In the genomic region with DNA sequence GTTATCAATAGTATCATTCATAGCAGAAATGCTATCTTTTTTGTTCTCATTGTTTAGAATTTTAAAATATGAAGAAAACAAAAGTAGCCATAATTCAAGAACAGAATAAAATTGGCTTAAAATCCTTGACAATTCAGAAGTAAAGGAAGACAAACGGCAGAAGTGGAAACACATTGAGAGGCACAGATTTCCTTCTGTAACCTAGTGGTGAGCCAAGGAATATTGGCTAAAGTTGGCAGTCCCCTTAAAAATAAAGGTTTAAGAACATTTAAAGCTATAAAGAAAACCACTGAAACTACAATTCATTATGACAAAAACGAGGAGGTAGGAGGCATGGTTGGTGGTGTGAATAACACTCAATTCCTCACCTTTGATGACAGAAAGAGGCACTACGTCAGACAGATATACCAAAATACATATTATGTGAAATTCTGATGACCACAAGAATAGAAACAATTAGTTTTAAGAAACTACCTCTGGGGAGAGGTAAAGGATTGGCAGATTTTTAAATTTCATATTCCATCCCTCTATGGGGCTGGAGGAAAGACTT, we compare ENCODE assay signal across 17 cellular contexts. TPM values are rescaled to one million over a fixed set of nuclear protein-coding genes. Genes with fewer than 3 reads are reported as not detected.
DNase-seq lines count a peak whose midpoint lies in the region; ATAC-seq and TF ChIP-seq lines count a peak whose summit lies in the region.
"Had no signal": no experiment of that assay in that cellular context is flagged by ENCODE, and none has a peak within 500 bp of the region (broad histone marks: within the 10 kb centered on the region; RNA-seq: fewer than 3 reads in every experiment).

No MANE protein-coding gene starts in this region.

- H2BK20ac ChIP-seq in H9 (ENCODE audit: low read depth, low read length, poor library complexity, severe bottlenecking): no peak overlapping the region

- no peak overlapping the region for H2AK5ac ChIP-seq in H9 (ENCODE audit: insufficient read length, low read length)

- H3K27me3 Mint-ChIP-seq in H9 (ENCODE audit: low read depth) (no peaks in the 10 kb centered on the region), nephron progenitor cell (ENCODE audit: low read depth, poor library complexity) (no peaks in the 10 kb centered on the region)
- H3K27me3 Mint-ChIP-seq in activated naive CD8-positive, alpha-beta T cell treated with anti-CD3 and anti-CD28 coated beads, Interleukin-2, amount 50 U/mL, for 24 hours: no peaks in the 10 kb centered on the region

- H3K18ac ChIP-seq in H9 (ENCODE audit: insufficient read length, low read depth, low read length): no peak overlapping the region

- DNase-seq in H9 (no peak), nephron progenitor cell (no peak), middle frontal gyrus (ENCODE audit: extremely low spot score, low spot score) (no peak), NCI-H510A (lab: John Stamatoyannopoulos, UW) (no peak)
- no peak for DNase-seq in activated naive CD8-positive, alpha-beta T cell treated with anti-CD3 and anti-CD28 coated beads, Interleukin-2, amount 50 U/mL, for 24 hours
- DNase-seq: activated CD8-positive, alpha-beta memory T cell treated with anti-CD3 and anti-CD28 coated beads, Interleukin-2, amount 50 U/mL, for 48 hours; central memory CD4-positive, alpha-beta T cell; DMS153; NCI-H1436; NCI-H2227 treated with DMSO at 0.1 percent for 48 hours; right cardiac atrium; T-helper 1 cell had no signal

- H3K9ac ChIP-seq in H9 (ENCODE audit: extremely low read depth, insufficient read length, low read length): no peak overlapping the region
- H3K9ac ChIP-seq: BLaER1 treated with 17β-estradiol and CSF1 and Interleukin-3, amounts not matched to agents 10 nM and 100 nM had no signal

- H3T11ph ChIP-seq in H9 (ENCODE audit: low read length): no peak overlapping the region

- H4K5ac ChIP-seq in H9 (ENCODE audit: insufficient read length, low read depth, low read length): no peak overlapping the region

- no peaks in the 10 kb centered on the region for H3K9me3 Mint-ChIP-seq in H9
- H3K9me3 Mint-ChIP-seq in activated naive CD8-positive, alpha-beta T cell treated with anti-CD3 and anti-CD28 coated beads, Interleukin-2, amount 50 U/mL, for 24 hours: no peaks in the 10 kb centered on the region
- no peaks in the 10 kb centered on the region for H3K9me3 Mint-ChIP-seq in nephron progenitor cell
- H3K9me3 Mint-ChIP-seq: neural crest cell had no signal

- no peak overlapping the region for H2AFZ ChIP-seq in H9 (ENCODE audit: low read length)

- H3K4me1 Mint-ChIP-seq in H9: no peaks in the 10 kb centered on the region
- peaks cover 42% of the 10 kb centered on the region for H3K4me1 Mint-ChIP-seq in activated naive CD8-positive, alpha-beta T cell treated with anti-CD3 and anti-CD28 coated beads, Interleukin-2, amount 50 U/mL, for 24 hours
- H3K4me1 Mint-ChIP-seq in nephron progenitor cell: peaks cover 16% of the 10 kb centered on the region

- H3K23ac ChIP-seq in H9 (ENCODE audit: insufficient read length, low read depth, low read length): no peak overlapping the region

- no peak overlapping the region for H2BK12ac ChIP-seq in H9 (ENCODE audit: insufficient read length, low read depth, low read length)

- H3K14ac ChIP-seq in H9 (ENCODE audit: insufficient read depth, low read length): no peak overlapping the region

- ATAC-seq in activated naive CD8-positive, alpha-beta T cell treated with anti-CD3 and anti-CD28 coated beads, Interleukin-2, amount 50 U/mL, for 24 hours: peak; percentile 83
- no peak for ATAC-seq in HG03342 (IDR thresholded peaks at IDR 0.05; ENCODE audit: unreplicated experiment)
- ATAC-seq: right cardiac atrium had no signal

- H3K4me1 ChIP-seq in H9 (ENCODE audit: insufficient read depth, low read length): no peaks in the 10 kb centered on the region
- H3K4me1 ChIP-seq: suprapubic skin had no signal

- no peak overlapping the region for H2BK5ac ChIP-seq in H9 (ENCODE audit: insufficient read length, low read length)

- H4K20me1 ChIP-seq in H9 (ENCODE audit: control insufficient read depth, insufficient read depth, insufficient read length): no peaks in the 10 kb centered on the region

- no peak overlapping the region for H4K8ac ChIP-seq in H9 (replicated peaks; ENCODE audit: insufficient read length, low read depth, low read length)

- no peaks in the 10 kb centered on the region for H3K9me3 ChIP-seq in H9 (ENCODE audit: control insufficient read depth, low read depth, low read length)
- H3K9me3 ChIP-seq: BLaER1 treated with 17β-estradiol and CSF1 and Interleukin-3, amounts not matched to agents 10 nM and 100 nM; suprapubic skin had no signal

- no peak overlapping the region for H3K4ac ChIP-seq in H9 (ENCODE audit: low read depth, low read length)

- H2BK15ac ChIP-seq in H9 (ENCODE audit: low read depth, low read length): no peak overlapping the region

- H4K91ac ChIP-seq in H9 (ENCODE audit: insufficient read length, low read depth, low read length): no peak overlapping the region

- H3K4me2 ChIP-seq in H9 (ENCODE audit: insufficient read depth, insufficient read length, low read length): no peak overlapping the region
- H3K4me2 ChIP-seq: BLaER1 treated with 17β-estradiol and CSF1 and Interleukin-3, amounts not matched to agents 10 nM and 100 nM had no signal

- TF ChIP-seq CTCF in GM12875 (IDR thresholded peaks at IDR 0.05; ENCODE audit: borderline replicate concordance, insufficient read depth, low read depth, low read length) (peak; percentile 3; the same call in 1 of the 2 replicates), H9 (conservative IDR thresholded peaks at IDR 0.05) (peak; percentile 47; the same call in 2 of the 3 replicates), nephron progenitor cell (IDR thresholded peaks at IDR 0.05) (no peak)

- H3K27ac Mint-ChIP-seq in H9 (no peak overlapping the region), nephron progenitor cell (peak overlapping the region; percentile 9)
- H3K27ac Mint-ChIP-seq in activated naive CD8-positive, alpha-beta T cell treated with anti-CD3 and anti-CD28 coated beads, Interleukin-2, amount 50 U/mL, for 24 hours: no peak overlapping the region

- H3K27me3 ChIP-seq in H9 (ENCODE audit: insufficient read depth, low read length): no peaks in the 10 kb centered on the region
- H3K27me3 ChIP-seq: BLaER1 treated with 17β-estradiol and CSF1 and Interleukin-3, amounts not matched to agents 10 nM and 100 nM; suprapubic skin had no signal

- H3K36me3 Mint-ChIP-seq in H9 (ENCODE audit: insufficient read depth in 1 of 3, low read depth in 3 of 3) (peaks cover 4 to 38% (median 26%) of the 10 kb centered on the region in 3 experiments; a peak in 6 of 7 replicates), nephron progenitor cell (ENCODE audit: low read depth) (peaks cover 49% of the 10 kb centered on the region)
- peaks cover 64% of the 10 kb centered on the region for H3K36me3 Mint-ChIP-seq in activated naive CD8-positive, alpha-beta T cell treated with anti-CD3 and anti-CD28 coated beads, Interleukin-2, amount 50 U/mL, for 24 hours (ENCODE audit: low read depth)

- no peak overlapping the region for H2BK120ac ChIP-seq in H9 (ENCODE audit: low read depth, low read length, poor library complexity, severe bottlenecking)

- H3K27ac ChIP-seq in H9 (ENCODE audit: insufficient read length, low read depth, low read length): no peak overlapping the region
- H3K27ac ChIP-seq: BLaER1 treated with 17β-estradiol and CSF1 and Interleukin-3, amounts not matched to agents 10 nM and 100 nM; suprapubic skin had no signal

- WGBS in H9 (ENCODE audit: extremely low coverage, insufficient read length, low lambda C conversion rate): no CpG with 5 or more reads among the region's 3 CpGs

- no peak overlapping the region for H3K4me3 Mint-ChIP-seq in H9
- H3K4me3 Mint-ChIP-seq in activated naive CD8-positive, alpha-beta T cell treated with anti-CD3 and anti-CD28 coated beads, Interleukin-2, amount 50 U/mL, for 24 hours: no peak overlapping the region
- H3K4me3 Mint-ChIP-seq in nephron progenitor cell: no peak overlapping the region
- H3K4me3 Mint-ChIP-seq: neural crest cell had no signal

- H3K79me1 ChIP-seq in H9 (ENCODE audit: insufficient read depth, low read depth, low read length, poor library complexity, severe bottlenecking): no peaks in the 10 kb centered on the region

- H3K4me3 ChIP-seq in GM12875 (ENCODE audit: low read depth, low read length): no peak overlapping the region
- H3K4me3 ChIP-seq: BLaER1 treated with 17β-estradiol and CSF1 and Interleukin-3, amounts not matched to agents 10 nM and 100 nM; suprapubic skin had no signal

- H3K23me2 ChIP-seq in H9 (ENCODE audit: insufficient read length, low read depth, low read length, poor library complexity, severe bottlenecking): no peaks in the 10 kb centered on the region

- H3K79me2 ChIP-seq in H9 (ENCODE audit: insufficient read depth, low read length): no peaks in the 10 kb centered on the region

- H3K56ac ChIP-seq in H9 (ENCODE audit: insufficient read length, low read depth, low read length): no peak overlapping the region

RNA-seq across cellular contexts. Expression of a gene that starts 42.3 kb away (rescaled TPM):
- total RNA-seq in H9 (2021): 4.7 and 5.0 TPM in 2 replicates
